ENCODE assay signal across 17 cellular contexts in genomic region chr2:3323360-3324035, GRCh38. TPM values are rescaled to one million over a fixed set of nuclear protein-coding genes. Genes with fewer than 3 reads are reported as not detected.
DNase-seq lines count a peak whose midpoint lies in the region; ATAC-seq and TF ChIP-seq lines count a peak whose summit lies in the region.
"Had no signal": no experiment of that assay in that cellular context is flagged by ENCODE, and none has a peak within 500 bp of the region (broad histone marks: within the 10 kb centered on the region; RNA-seq: fewer than 3 reads in every experiment).

No MANE protein-coding gene starts in this region.

- H3K27ac Mint-ChIP-seq in activated CD4-positive, alpha-beta T cell treated with anti-CD3 and anti-CD28 coated beads, Interleukin-2, amount 10 ng/mL, durations not matched to agents 24 days and 14 days = peak overlapping the region; percentile 42
- peak overlapping the region; percentile 33 for H3K27ac Mint-ChIP-seq in neural progenitor cell
- no peak overlapping the region for H3K27ac Mint-ChIP-seq in stimulated activated memory B cell treated with anti-CD40 and anti-IgM and Interleukin-4, amounts not matched to agents 10 μg/mL and 1 μg/mL and 100 μg/mL, for 72 hours
- H3K27ac Mint-ChIP-seq: CD8-positive, alpha-beta T cell had no signal

- peaks cover 13% of the 10 kb centered on the region for H4K20me1 ChIP-seq in neural progenitor cell (ENCODE audit: low read depth)

- H3K27ac ChIP-seq in neural progenitor cell = no peak overlapping the region
- H3K27ac ChIP-seq in spleen = no peak overlapping the region
- H3K27ac ChIP-seq: 22Rv1, HL-60 had no signal

- no peaks in the 10 kb centered on the region for H3K9me3 Mint-ChIP-seq in activated CD4-positive, alpha-beta T cell treated with anti-CD3 and anti-CD28 coated beads, Interleukin-2, amount 10 ng/mL, durations not matched to agents 24 days and 14 days
- H3K9me3 Mint-ChIP-seq in neural progenitor cell = no peaks in the 10 kb centered on the region
- H3K9me3 Mint-ChIP-seq in stimulated activated memory B cell treated with anti-CD40 and anti-IgM and Interleukin-4, amounts not matched to agents 10 μg/mL and 1 μg/mL and 100 μg/mL, for 72 hours = no peaks in the 10 kb centered on the region
- H3K9me3 Mint-ChIP-seq: CD8-positive, alpha-beta T cell had no signal

- intact Hi-C loops in activated CD4-positive, alpha-beta T cell treated with anti-CD3 and anti-CD28 coated beads, Interleukin-2, amount 10 ng/mL, durations not matched to agents 24 days and 14 days (cut with micrococcal nuclease) = no loop called here
- intact Hi-C loops in spleen (cut with DNase I; ENCODE audit: low total_unique reads) = no loop called here

- no peaks in the 10 kb centered on the region for H3F3A ChIP-seq in neural progenitor cell (ENCODE audit: low read depth)

- no peak for TF ChIP-seq CTCF in neural progenitor cell (IDR thresholded peaks at IDR 0.05)
- TF ChIP-seq CTCF in spleen (IDR thresholded peaks at IDR 0.05 in 8 of 11, conservative IDR thresholded peaks at IDR 0.05 in 3 of 11) = no peak

- H3K79me2 ChIP-seq in neural progenitor cell (ENCODE audit: low read depth) = no peaks in the 10 kb centered on the region

- 88 to 97% (median 94%) methylated on average over 19 of the region's 19 CpGs for WGBS in spleen, 5 donors

- H3K36me3 ChIP-seq in neural progenitor cell (no peaks in the 10 kb centered on the region), spleen (peaks cover 0 to 81% (median 5%) of the 10 kb centered on the region in 6 donors)
- H3K36me3 ChIP-seq: HAP-1 had no signal

- no peaks in the 10 kb centered on the region for H3K27me3 Mint-ChIP-seq in activated CD4-positive, alpha-beta T cell treated with anti-CD3 and anti-CD28 coated beads, Interleukin-2, amount 10 ng/mL, durations not matched to agents 24 days and 14 days
- no peaks in the 10 kb centered on the region for H3K27me3 Mint-ChIP-seq in neural progenitor cell (ENCODE audit: insufficient read depth, low read depth)
- no peaks in the 10 kb centered on the region for H3K27me3 Mint-ChIP-seq in stimulated activated memory B cell treated with anti-CD40 and anti-IgM and Interleukin-4, amounts not matched to agents 10 μg/mL and 1 μg/mL and 100 μg/mL, for 72 hours

- H3K27me3 ChIP-seq in neural progenitor cell (no peaks in the 10 kb centered on the region), spleen (replicated peaks in 1 of 7) (no peaks in the 10 kb centered on the region)

- no peak for TF ChIP-seq POLR2A in spleen (IDR thresholded peaks at IDR 0.05)

- H3K4me2 ChIP-seq in neural progenitor cell = no peak overlapping the region

- no peak overlapping the region for H3K9ac ChIP-seq in neural progenitor cell

- no peak overlapping the region for H2AFZ ChIP-seq in neural progenitor cell (replicated peaks)

- ATAC-seq in GM21825 (IDR thresholded peaks at IDR 0.05; ENCODE audit: unreplicated experiment) = no peak
- no peak for ATAC-seq in stimulated activated memory B cell treated with anti-CD40 and anti-IgM and Interleukin-4, amounts not matched to agents 10 μg/mL and 1 μg/mL and 100 μg/mL, for 72 hours
- ATAC-seq: CD8-positive, alpha-beta T cell had no signal

- no peak overlapping the region for H3K4me3 Mint-ChIP-seq in activated CD4-positive, alpha-beta T cell treated with anti-CD3 and anti-CD28 coated beads, Interleukin-2, amount 10 ng/mL, durations not matched to agents 24 days and 14 days
- H3K4me3 Mint-ChIP-seq in neural progenitor cell = no peak overlapping the region
- no peak overlapping the region for H3K4me3 Mint-ChIP-seq in stimulated activated memory B cell treated with anti-CD40 and anti-IgM and Interleukin-4, amounts not matched to agents 10 μg/mL and 1 μg/mL and 100 μg/mL, for 72 hours
- H3K4me3 Mint-ChIP-seq: CD14-positive monocyte; CD8-positive, alpha-beta T cell had no signal

- peaks cover 13% of the 10 kb centered on the region for H3K36me3 Mint-ChIP-seq in activated CD4-positive, alpha-beta T cell treated with anti-CD3 and anti-CD28 coated beads, Interleukin-2, amount 10 ng/mL, durations not matched to agents 24 days and 14 days (ENCODE audit: low read depth)
- H3K36me3 Mint-ChIP-seq in neural progenitor cell = peaks cover 13% of the 10 kb centered on the region
- peaks cover 72% of the 10 kb centered on the region for H3K36me3 Mint-ChIP-seq in stimulated activated memory B cell treated with anti-CD40 and anti-IgM and Interleukin-4, amounts not matched to agents 10 μg/mL and 1 μg/mL and 100 μg/mL, for 72 hours

- H3K4me1 ChIP-seq in neural progenitor cell (no peaks in the 10 kb centered on the region), spleen (no peaks in the 10 kb centered on the region)
- H3K4me1 ChIP-seq: HAP-1 had no signal

- H3K4me3 ChIP-seq in neural progenitor cell (no peak overlapping the region), spleen (no peak overlapping the region)
- H3K4me3 ChIP-seq: HAP-1 had no signal

- DNase-seq in activated CD4-positive, alpha-beta T cell treated with anti-CD3 and anti-CD28 coated beads, Interleukin-2, amount 10 ng/mL, durations not matched to agents 24 days and 14 days = no peak
- DNase-seq in activated CD4-positive, alpha-beta T cell treated with anti-CD3 and anti-CD28 coated beads, Interleukin-2, amount 50 U/mL, for 48 hours = no peak
- DNase-seq in iPS-NIHi11 (ENCODE audit: low spot score) (peak; percentile 5), neural progenitor cell (ENCODE audit: low spot score) (no peak), spleen (peak; percentile 44), SHP77 (lab: John Stamatoyannopoulos, UW) (no peak)
- DNase-seq: CD8-positive, alpha-beta T cell; COR-L47; DMS153; DMS79 treated with DMSO at 0.1 percent for 48 hours; EL had no signal

- H3K9me3 ChIP-seq in neural progenitor cell (ENCODE audit: low read depth) (no peaks in the 10 kb centered on the region), spleen (no peaks in the 10 kb centered on the region)
- H3K9me3 ChIP-seq: HAP-1 had no signal

- H3K4me1 Mint-ChIP-seq in activated CD4-positive, alpha-beta T cell treated with anti-CD3 and anti-CD28 coated beads, Interleukin-2, amount 10 ng/mL, durations not matched to agents 24 days and 14 days = peaks cover 2% of the 10 kb centered on the region
- peaks cover 6% of the 10 kb centered on the region for H3K4me1 Mint-ChIP-seq in neural progenitor cell
- no peaks in the 10 kb centered on the region for H3K4me1 Mint-ChIP-seq in stimulated activated memory B cell treated with anti-CD40 and anti-IgM and Interleukin-4, amounts not matched to agents 10 μg/mL and 1 μg/mL and 100 μg/mL, for 72 hours
- H3K4me1 Mint-ChIP-seq: CD14-positive monocyte had no signal

RNA-seq across cellular contexts. Expression of gene EIPR1, which starts 54.1 kb away (rescaled TPM):
- total RNA-seq in activated CD4-positive, alpha-beta T cell treated with anti-CD3 and anti-CD28 coated beads, Interleukin-2, amount 10 ng/mL, durations not matched to agents 24 days and 14 days = 47.6 and 52.1 TPM in 2 replicates
- total RNA-seq in neural progenitor cell (ENCODE audit: low replicate concordance) (57.1 and 73.0 TPM in 2 replicates), spleen (10 to 100 TPM; 16.1 to 60.1 (median 35.6) TPM)
- polyA plus RNA-seq in spleen = 10 to 100 TPM; 17.0 to 25.7 (median 23.4) TPM

RNA-seq across cellular contexts. Expression of gene TRAPPC12, which starts 56.0 kb away (rescaled TPM):
- total RNA-seq in activated CD4-positive, alpha-beta T cell treated with anti-CD3 and anti-CD28 coated beads, Interleukin-2, amount 10 ng/mL, durations not matched to agents 24 days and 14 days = 87.8 and 91.7 TPM in 2 replicates
- total RNA-seq in neural progenitor cell (ENCODE audit: low replicate concordance) (59.5 and 70.3 TPM in 2 replicates), spleen (100 to 1,000 TPM in 3 of 7 donors, 10 to 100 TPM in 4; 70.2 to 132 (median 97.3) TPM)
- polyA plus RNA-seq in spleen = 100 to 1,000 TPM in 1 of 3 donors, 10 to 100 TPM in 2; 72.3 to 111 (median 76.7) TPM

Comparison
In these comparisons a context has a peak if more than half of its experiments do, and no peak if none do; other contexts are left out.
1. DNase-seq: peak in iPS-NIHi11 (single experiment) and spleen (single experiment); none in activated CD4-positive, alpha-beta T cell treated with anti-CD3 and anti-CD28 coated beads, Interleukin-2, amount 10 ng/mL, durations not matched to agents 24 days and 14 days (single experiment), activated CD4-positive, alpha-beta T cell treated with anti-CD3 and anti-CD28 coated beads, Interleukin-2, amount 50 U/mL, for 48 hours (0 of 2), neural progenitor cell (single experiment) and SHP77 (0 of 2).